ENCODE assay signal across 1 cellular context in genomic region chr11:11478021-11478420, GRCh38.
TF ChIP-seq lines count a peak whose summit lies in the region.

No MANE protein-coding gene starts in this region.

TF ChIP-seq in GM23338, 12 proteins besides CTCF, POLR2A, EP300 and RAD21 (continued from another document):
- TF ChIP-seq ZNF462 (CRISPR knock-in tag; IDR thresholded peaks at IDR 0.05), result no peak
- no peak for TF ChIP-seq CREB1 (CRISPR knock-in tag; IDR thresholded peaks at IDR 0.05; ENCODE audit: low read depth)
- TF ChIP-seq NANOG (IDR thresholded peaks at IDR 0.05; ENCODE audit: borderline replicate concordance), result no peak
- TF ChIP-seq STAT1 (IDR thresholded peaks at IDR 0.05; ENCODE audit: unreplicated experiment), result no peak
- TF ChIP-seq EZH2 (IDR thresholded peaks at IDR 0.05; ENCODE audit: low read depth, unreplicated experiment), result no peak
- no peak for TF ChIP-seq ETS1 (IDR thresholded peaks at IDR 0.05)
- no peak for TF ChIP-seq ZNF331 (CRISPR knock-in tag; IDR thresholded peaks at IDR 0.05; ENCODE audit: low read depth)
- TF ChIP-seq EZH2phosphoT487 (IDR thresholded peaks at IDR 0.05; ENCODE audit: unreplicated experiment), result no peak
- TF ChIP-seq JUNB (IDR thresholded peaks at IDR 0.05; ENCODE audit: unreplicated experiment), result no peak
- no peak for TF ChIP-seq ZNF114 (CRISPR knock-in tag; IDR thresholded peaks at IDR 0.05)
TF ChIP-seq in GM23338: peak in this region for 0.
